ENCODE assay signal across 6 cellular contexts in the genomic region with DNA sequence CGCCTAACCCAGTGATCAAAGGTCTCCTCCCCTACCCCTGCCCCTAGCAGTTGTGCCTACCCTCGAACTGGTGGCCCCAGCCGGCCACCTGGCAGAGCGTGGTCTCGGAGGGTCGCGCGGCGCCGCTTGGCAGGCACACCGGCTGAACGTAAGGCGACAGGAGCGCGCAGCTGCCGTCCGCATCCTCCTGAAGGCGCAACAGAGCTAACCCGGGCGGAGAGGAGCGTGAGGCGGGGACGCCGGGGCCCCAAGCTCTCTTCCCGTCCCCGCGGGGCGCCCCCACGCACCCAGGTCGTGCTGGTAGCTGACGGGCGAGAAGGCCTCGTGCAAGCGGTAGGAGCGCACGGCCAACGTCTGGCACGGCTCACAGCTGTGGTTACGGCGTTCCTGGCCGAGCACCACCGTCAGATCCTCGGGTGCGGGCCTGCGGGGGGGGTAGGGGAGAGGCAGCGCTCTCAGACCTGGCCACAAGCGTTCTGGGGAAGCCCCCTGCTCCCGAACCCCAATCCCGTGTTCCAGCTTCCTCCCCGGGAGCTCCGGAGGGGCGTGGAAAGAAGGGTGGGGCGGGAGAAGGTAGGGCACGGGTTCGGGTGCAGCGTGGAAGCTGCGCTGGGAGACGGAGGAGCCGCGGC. TPM values are rescaled to one million over a fixed set of nuclear protein-coding genes. Genes with fewer than 3 reads are reported as not detected.
A peak's percentile ranks its signal among the peaks of the same experiment; 100 is the strongest.
DNase-seq lines count a peak whose midpoint lies in the region; ATAC-seq lines count a peak whose summit lies in the region.

No MANE protein-coding gene starts in this region.

- peak overlapping the region; percentile 52 for H3K9ac ChIP-seq in HUES6 (ENCODE audit: low read length)

- ATAC-seq in HG02840 (IDR thresholded peaks at IDR 0.05; ENCODE audit: low FRiP score, unreplicated experiment), result no peak

- DNase-seq in NCI-H2227 (lab: John Stamatoyannopoulos, UW; ENCODE audit: unreplicated experiment) (peak; percentile 37), NCI-H2227 treated with DMSO at 0.1 percent for 48 hours (lab: John Stamatoyannopoulos, UW) (no peak)
- DNase-seq in activated gamma-delta T cell treated with anti-CD3 and anti-CD28 coated beads, Interleukin-2, amount 50 U/mL, for 16 hours (ENCODE audit: low read depth), result peak; percentile 41

- H3K4me1 ChIP-seq in HUES6 (ENCODE audit: control insufficient read depth, insufficient read depth, low read length) (peaks cover 14% of the 10 kb centered on the region), mesodermal cell (ENCODE audit: control insufficient read depth, insufficient read depth, low read length, poor library complexity, severe bottlenecking) (peaks cover 6% of the 10 kb centered on the region)

- WGBS in mesodermal cell (ENCODE audit: insufficient coverage in 2 of 2), 2 experiments, result 3% methylated on average over 51 to 60 of the region's 60 CpGs

- H3K27ac ChIP-seq in HUES6 (ENCODE audit: low read depth, low read length), result no peak overlapping the region
- H3K27ac ChIP-seq in mesodermal cell (ENCODE audit: low read depth, low read length, severe bottlenecking), result no peak overlapping the region

- H3K36me3 ChIP-seq in HUES6 (ENCODE audit: control insufficient read depth, insufficient read depth, low read length), result no peaks in the 10 kb centered on the region
- no peaks in the 10 kb centered on the region for H3K36me3 ChIP-seq in mesodermal cell (ENCODE audit: control insufficient read depth, insufficient read depth, low read length)

- H3K4me3 ChIP-seq in HUES6 (ENCODE audit: low read depth, low read length) (peak overlapping the region; percentile 60), mesodermal cell (ENCODE audit: extremely low read depth, insufficient read depth, low read length, poor library complexity, severe bottlenecking) (peak overlapping the region; percentile 43)

- H3K9me3 ChIP-seq in HUES6 (ENCODE audit: control insufficient read depth, insufficient read depth, low read depth, low read length) (no peaks in the 10 kb centered on the region), mesodermal cell (ENCODE audit: control insufficient read depth, low read length) (no peaks in the 10 kb centered on the region)

- H3K27me3 ChIP-seq in HUES6 (ENCODE audit: control insufficient read depth, insufficient read depth, low read length), result peaks cover 83% of the 10 kb centered on the region

RNA-seq across cellular contexts. Expression of a gene that starts 2.8 kb away (rescaled TPM):
- polyA plus RNA-seq in mesodermal cell (2013, experiment 1 of 2), result not detected
- polyA plus RNA-seq in mesodermal cell (2013, experiment 2 of 2), result not detected

RNA-seq across cellular contexts. Expression of a gene that starts 6.1 kb away (rescaled TPM):
- 2.1 TPM for polyA plus RNA-seq in mesodermal cell (2013, experiment 1 of 2)
- 0.76 TPM for polyA plus RNA-seq in mesodermal cell (2013, experiment 2 of 2)

RNA-seq across cellular contexts. Expression of a gene that starts 19.1 kb away (rescaled TPM):
- not detected for polyA plus RNA-seq in mesodermal cell (2013, experiment 1 of 2)
- not detected for polyA plus RNA-seq in mesodermal cell (2013, experiment 2 of 2)

RNA-seq across cellular contexts. Expression of a gene that starts 23.2 kb away (rescaled TPM):
- polyA plus RNA-seq in mesodermal cell (2013, experiment 1 of 2), result 29.2 TPM
- polyA plus RNA-seq in mesodermal cell (2013, experiment 2 of 2), result 26.2 TPM

RNA-seq across cellular contexts. Expression of a gene that starts 43.3 kb away (rescaled TPM):
- 8.4 TPM for polyA plus RNA-seq in mesodermal cell (2013, experiment 1 of 2)
- 5.4 TPM for polyA plus RNA-seq in mesodermal cell (2013, experiment 2 of 2)
